1 cellular context compared by ENCODE assay signal in genomic region chr4:22739933-22740332, GRCh38.
TF ChIP-seq lines count a peak whose summit lies in the region.

No MANE protein-coding gene starts in this region.

TF ChIP-seq in GM12878, 131 proteins besides CTCF, POLR2A, EP300 and RAD21 (continued from another document):
- no peak for TF ChIP-seq USF1 (IDR thresholded peaks at IDR 0.05; ENCODE audit: borderline replicate concordance, extremely low read length, insufficient read depth, low read depth, low read length)
- peak; percentile 90 for TF ChIP-seq IKZF1 (conservative IDR thresholded peaks at IDR 0.05)
- peak; percentile 97 for TF ChIP-seq RAD51 (IDR thresholded peaks at IDR 0.05)
- TF ChIP-seq USF2 (IDR thresholded peaks at IDR 0.05; ENCODE audit: borderline replicate concordance, low read depth, low read length), result peak; percentile 66; the same call in 1 of the 2 replicates
- no peak for TF ChIP-seq MXI1 (IDR thresholded peaks at IDR 0.05; ENCODE audit: low read depth, low read length)
- TF ChIP-seq HDGF (IDR thresholded peaks at IDR 0.05), result no peak
- peak; percentile 69 to 75; a peak in 2 of 4 replicates for TF ChIP-seq IKZF2 (IDR thresholded peaks at IDR 0.05)
- TF ChIP-seq BMI1 (IDR thresholded peaks at IDR 0.05; ENCODE audit: borderline replicate concordance), result no peak
- no peak for TF ChIP-seq CREM (IDR thresholded peaks at IDR 0.05; ENCODE audit: low read depth)
- no peak for TF ChIP-seq CBFB (IDR thresholded peaks at IDR 0.05; ENCODE audit: low read depth)
- TF ChIP-seq RELB (IDR thresholded peaks at IDR 0.05; ENCODE audit: low read depth), result peak; percentile 88; the same call in 1 of the 2 replicates
- TF ChIP-seq BCLAF1 (IDR thresholded peaks at IDR 0.05), result no peak
- no peak for TF ChIP-seq TAF1 (IDR thresholded peaks at IDR 0.05; ENCODE audit: borderline replicate concordance, low read depth, low read length)
- TF ChIP-seq BHLHE40 (IDR thresholded peaks at IDR 0.05; ENCODE audit: borderline replicate concordance in 1 of 2, low read depth in 2 of 2, low read length in 1 of 2), result peak; percentile 91 to 96
- no peak for TF ChIP-seq FOS (IDR thresholded peaks at IDR 0.05; ENCODE audit: borderline replicate concordance, extremely low read depth, insufficient read length)
